Comparison of ENCODE assay signal across 20 cellular contexts in the genomic region with DNA sequence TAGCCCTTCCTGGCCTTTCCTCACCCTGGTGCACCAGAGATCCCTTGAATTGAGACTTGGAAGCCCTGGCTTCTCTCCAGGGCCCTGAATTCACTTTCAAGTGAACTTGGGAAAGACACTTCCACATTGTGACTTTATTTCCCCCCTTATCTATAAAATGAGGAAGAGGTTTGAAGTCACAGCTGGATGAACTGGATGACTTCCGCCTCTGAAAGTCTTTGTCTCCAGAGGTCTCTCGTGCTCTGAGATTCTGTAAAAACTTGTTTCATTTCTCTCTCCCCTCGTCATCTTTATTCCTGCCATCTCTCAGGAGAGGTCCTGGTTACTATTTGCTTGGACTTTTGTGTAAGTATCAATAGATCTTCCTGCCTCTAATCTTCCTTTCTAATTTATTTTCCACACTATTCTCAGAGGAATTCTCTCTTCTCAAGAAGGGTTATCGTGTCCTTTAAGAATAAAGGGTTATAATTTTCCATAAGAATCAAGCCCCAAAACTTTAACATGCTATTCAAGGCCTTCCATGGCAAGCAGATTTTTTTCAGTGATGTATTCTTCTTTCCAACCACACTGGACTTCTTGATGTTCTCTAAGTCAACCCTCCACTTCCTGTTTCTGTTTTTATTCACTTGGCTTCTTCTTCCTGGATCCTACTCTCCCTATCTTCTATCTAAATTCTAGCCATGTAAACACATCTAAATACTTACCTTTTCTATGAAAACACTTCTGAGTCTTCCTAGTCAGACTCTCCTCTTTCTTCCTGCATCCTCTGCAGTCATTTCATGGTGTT. TPM values are rescaled to one million over a fixed set of nuclear protein-coding genes. Genes with fewer than 3 reads are reported as not detected.
DNase-seq lines count a peak whose midpoint lies in the region; ATAC-seq and TF ChIP-seq lines count a peak whose summit lies in the region.
"Had no signal": no experiment of that assay in that cellular context is flagged by ENCODE, and none has a peak within 500 bp of the region (broad histone marks: within the 10 kb centered on the region; RNA-seq: fewer than 3 reads in every experiment).

No MANE protein-coding gene starts in this region.

- H3K4me3 ChIP-seq in KMS-11 (IDR thresholded peaks at IDR 0.05; ENCODE audit: insufficient read depth, low read depth, low read length), result no peak overlapping the region
- H3K4me3 ChIP-seq in RWPE2 (ENCODE audit: severe bottlenecking), result no peak overlapping the region
- H3K4me3 ChIP-seq in esophagus (ENCODE audit: low read depth in 1 of 2, low read length in 2 of 2), result no peak overlapping the region
- no peak overlapping the region for H3K4me3 ChIP-seq in mesendoderm (ENCODE audit: low read length)
- H3K4me3 ChIP-seq: body of pancreas, gastroesophageal sphincter, right atrium auricular region, SJSA1, tibial artery had no signal

- no peak overlapping the region for H2AK5ac ChIP-seq in mesendoderm (ENCODE audit: low read length)

- H3K4me2 ChIP-seq in KMS-11 (no peak overlapping the region), mesendoderm (ENCODE audit: low read length) (no peak overlapping the region)

- H3K18ac ChIP-seq in mesendoderm (ENCODE audit: low read length), result no peak overlapping the region

- H3K4ac ChIP-seq in mesendoderm (ENCODE audit: low read depth, low read length), result no peak overlapping the region

- H3K27ac ChIP-seq in KMS-11 (no peak overlapping the region), RWPE2 (ENCODE audit: poor library complexity, severe bottlenecking) (peak overlapping the region; percentile 28), esophagus (ENCODE audit: low read depth in 2 of 2, low read length in 1 of 2) (peak overlapping the region; percentile 60 to 87), mesendoderm (ENCODE audit: low read depth, low read length) (no peak overlapping the region)
- H3K27ac ChIP-seq: 22Rv1, C4-2B, right atrium auricular region, SJSA1, tibial artery had no signal

- TF ChIP-seq CTCF in KMS-11 (conservative IDR thresholded peaks at IDR 0.05; ENCODE audit: low read depth, low read length) (no peak), RWPE2 (IDR thresholded peaks at IDR 0.05; ENCODE audit: poor library complexity, severe bottlenecking) (no peak)

- no peak overlapping the region for H2BK15ac ChIP-seq in mesendoderm (replicated peaks; ENCODE audit: low read depth)

- H4K8ac ChIP-seq in mesendoderm (ENCODE audit: low read depth, low read length), result no peak overlapping the region

- H3K9ac ChIP-seq in KMS-11 (no peak overlapping the region), mesendoderm (ENCODE audit: low read length) (no peak overlapping the region)

- H3K56ac ChIP-seq in mesendoderm (ENCODE audit: low read length), result no peak overlapping the region

- ATAC-seq in RWPE2 (ENCODE audit: low read depth), result no peak
- ATAC-seq: gastroesophageal sphincter had no signal

- no peaks in the 10 kb centered on the region for H3K36me3 ChIP-seq in KMS-11 (ENCODE audit: insufficient read depth)
- H3K36me3 ChIP-seq in RWPE2 (ENCODE audit: low read depth), result no peaks in the 10 kb centered on the region
- no peaks in the 10 kb centered on the region for H3K36me3 ChIP-seq in esophagus (ENCODE audit: control insufficient read depth in 2 of 2, insufficient read depth in 2 of 2, low read length in 1 of 2)
- H3K36me3 ChIP-seq in mesendoderm (ENCODE audit: control insufficient read depth, insufficient read depth, low read length), result no peaks in the 10 kb centered on the region
- H3K36me3 ChIP-seq: gastroesophageal sphincter, right atrium auricular region, SJSA1, tibial artery had no signal

- H2BK120ac ChIP-seq in mesendoderm (ENCODE audit: low read depth, low read length), result no peak overlapping the region

- H3K4me1 ChIP-seq in KMS-11 (ENCODE audit: low read depth, poor library complexity, severe bottlenecking) (peaks cover 34% of the 10 kb centered on the region), RWPE2 (ENCODE audit: insufficient read depth, poor library complexity, severe bottlenecking) (peaks cover 45% of the 10 kb centered on the region), esophagus (ENCODE audit: control insufficient read depth in 2 of 2, insufficient read depth in 2 of 2, low read length in 1 of 2) (peaks cover 2 to 10% of the 10 kb centered on the region in 2 donors), mesendoderm (ENCODE audit: control insufficient read depth, low read depth, low read length) (no peaks in the 10 kb centered on the region)

- WGBS in esophagus, 2 donors, result 80 to 82% methylated on average over 4 of the region's 4 CpGs
- no CpG with 5 or more reads among the region's 4 CpGs for WGBS in mesendoderm (ENCODE audit: extremely low coverage, insufficient coverage, low lambda C conversion rate)

- no peaks in the 10 kb centered on the region for H4K20me1 ChIP-seq in KMS-11 (ENCODE audit: insufficient read depth)

- H3K27me3 ChIP-seq in KMS-11 (ENCODE audit: insufficient read depth, low read depth), result no peaks in the 10 kb centered on the region
- H3K27me3 ChIP-seq in RWPE2 (ENCODE audit: insufficient read depth, poor library complexity, severe bottlenecking), result no peaks in the 10 kb centered on the region
- no peaks in the 10 kb centered on the region for H3K27me3 ChIP-seq in esophagus (ENCODE audit: control insufficient read depth in 1 of 2, insufficient read depth in 2 of 2, low read length in 2 of 2)
- H3K27me3 ChIP-seq in mesendoderm (ENCODE audit: insufficient read depth, low read length, poor library complexity), result peaks cover 2% of the 10 kb centered on the region
- H3K27me3 ChIP-seq: body of pancreas, gastroesophageal sphincter, right atrium auricular region, SJSA1, tibial artery had no signal

- peak overlapping the region; percentile 2; the same call in 1 of the 2 replicates for H2AFZ ChIP-seq in KMS-11 (ENCODE audit: low read depth)

- no peak overlapping the region for H4K5ac ChIP-seq in mesendoderm (ENCODE audit: low read length)

- DNase-seq in NOMO-1 treated with DMSO at 0.1 percent for 48 hours (lab: John Stamatoyannopoulos, UW; ENCODE audit: unreplicated experiment) (peak; percentile 74), NOMO-1 treated with dmso at 0.1 percent for 144 hours (lab: John Stamatoyannopoulos, UW; ENCODE audit: unreplicated experiment) (no peak), RWPE2 (ENCODE audit: low spot score) (no peak), mesendoderm (no peak), kidney glomerular epithelial cell (lab: John Stamatoyannopoulos, UW) (no peak)
- DNase-seq in stimulated activated naive CD4-positive, alpha-beta T cell (lab: John Stamatoyannopoulos, UW), result no peak
- DNase-seq: activated CD4-positive, alpha-beta T cell treated with anti-CD3 and anti-CD28 coated beads, Interleukin-2, amount 10 ng/mL, durations not matched to agents 7 days and 5 days; activated naive CD4-positive, alpha-beta T cell treated with anti-CD3 and anti-CD28 coated beads, Interleukin-2, amount 10 ng/mL, durations not matched to agents 7 days and 5 days; cortex of kidney; NCI-H187; occipital lobe; tibial artery had no signal

- H3K79me2 ChIP-seq in KMS-11 (ENCODE audit: insufficient read depth, low read depth) (no peaks in the 10 kb centered on the region), mesendoderm (ENCODE audit: control insufficient read depth, insufficient read depth, low read length) (no peaks in the 10 kb centered on the region)

- no peaks in the 10 kb centered on the region for H3K79me1 ChIP-seq in mesendoderm (ENCODE audit: low read length)

- no peaks in the 10 kb centered on the region for H3K9me3 ChIP-seq in RWPE2 (ENCODE audit: severe bottlenecking)
- H3K9me3 ChIP-seq in esophagus (ENCODE audit: control insufficient read depth in 2 of 2, insufficient read depth in 1 of 2, low read depth in 1 of 2, low read length in 1 of 2), result no peaks in the 10 kb centered on the region
- H3K9me3 ChIP-seq: body of pancreas, gastroesophageal sphincter, right atrium auricular region, SJSA1, tibial artery had no signal

- no peak overlapping the region for H3K23ac ChIP-seq in mesendoderm (ENCODE audit: low read length)

- H2BK5ac ChIP-seq in mesendoderm (ENCODE audit: low read length), result no peak overlapping the region

RNA-seq across cellular contexts. Expression of a gene that starts 6.5 kb away (rescaled TPM):
- 1 to 10 TPM in 1 of 2 donors, under 1 TPM in 1; 0.20 to 1.3 TPM for polyA plus RNA-seq in esophagus
- polyA plus RNA-seq in mesendoderm (2013, experiment 1 of 2), result not detected
- not detected for polyA plus RNA-seq in mesendoderm (2013, experiment 2 of 2)

RNA-seq across cellular contexts. Expression of a gene that starts 50.2 kb away (rescaled TPM):
- polyA plus RNA-seq in esophagus, result under 1 TPM; 0.13 to 0.33 TPM
- 0.10 TPM for polyA plus RNA-seq in mesendoderm (2013, experiment 1 of 2)
- polyA plus RNA-seq in mesendoderm (2013, experiment 2 of 2), result 0.08 TPM

RNA-seq across cellular contexts. Expression of a gene that starts 58.5 kb away (rescaled TPM):
- under 1 TPM; 0.01 to 0.08 TPM for polyA plus RNA-seq in esophagus
- polyA plus RNA-seq in mesendoderm (2013, experiment 1 of 2), result not detected
- not detected for polyA plus RNA-seq in mesendoderm (2013, experiment 2 of 2)

Comparison
In these comparisons a context has a peak if more than half of its experiments do, and no peak if none do; other contexts are left out.
1. H3K27ac ChIP-seq: peak in RWPE2 (single experiment) and esophagus (2 of 2); none in KMS-11 (single experiment) and mesendoderm (single experiment).